Comparison of ENCODE assay signal across 21 cellular contexts in genomic region chr9:80881350-80881749, GRCh38.
A peak's percentile ranks its signal among the peaks of the same experiment; 100 is the strongest.
DNase-seq lines count a peak whose midpoint lies in the region; ATAC-seq and TF ChIP-seq lines count a peak whose summit lies in the region.
"Had no signal": no experiment of that assay in that cellular context is flagged by ENCODE, and none has a peak within 500 bp of the region (broad histone marks: within the 10 kb centered on the region; RNA-seq: fewer than 3 reads in every experiment).

No MANE protein-coding gene starts in this region.

- TF ChIP-seq CTCF in PC-9 (conservative IDR thresholded peaks at IDR 0.05): no peak
- TF ChIP-seq CTCF in endodermal cell (conservative IDR thresholded peaks at IDR 0.05): no peak
- TF ChIP-seq CTCF in neural crest cell (conservative IDR thresholded peaks at IDR 0.05): no peak

- H3K27me3 ChIP-seq in PC-9 (ENCODE audit: insufficient read depth, low read depth) (no peaks in the 10 kb centered on the region), endodermal cell (ENCODE audit: control insufficient read depth, insufficient read depth, low read length, poor library complexity, severe bottlenecking) (no peaks in the 10 kb centered on the region)
- H3K27me3 ChIP-seq: BE2C, Peyer's patch had no signal

- H3K36me3 ChIP-seq in PC-9 (ENCODE audit: low read depth) (no peaks in the 10 kb centered on the region), endodermal cell (ENCODE audit: control insufficient read depth, insufficient read depth, low read length) (no peaks in the 10 kb centered on the region)
- H3K36me3 ChIP-seq: BE2C, Peyer's patch had no signal

- H3K79me2 ChIP-seq in PC-9 (ENCODE audit: low read depth): no peaks in the 10 kb centered on the region

- no peak overlapping the region for H3K4me3 ChIP-seq in PC-9
- no peak overlapping the region for H3K4me3 ChIP-seq in endodermal cell (ENCODE audit: low read length)
- H3K4me3 ChIP-seq: A549, Peyer's patch had no signal

- BruUV-seq in PC-9 (replicated peaks; lab: Mats Ljungman, UMichigan): no TSS peak

- WGBS in endodermal cell (ENCODE audit: insufficient coverage in 1 of 2, insufficient read length in 1 of 2), 2 experiments: 55 to 66% methylated on average over 3 to 6 of the region's 6 CpGs

- no peak overlapping the region for H3K4me2 ChIP-seq in PC-9
- H3K4me2 ChIP-seq: A549 had no signal

- H3K27me3 Mint-ChIP-seq in endodermal cell (ENCODE audit: insufficient read depth) (no peaks in the 10 kb centered on the region), neural crest cell (ENCODE audit: low read depth) (no peaks in the 10 kb centered on the region)

- no peaks in the 10 kb centered on the region for H3K9me3 ChIP-seq in PC-9 (ENCODE audit: insufficient read depth, low read depth)
- H3K9me3 ChIP-seq in endodermal cell (ENCODE audit: control insufficient read depth, low read length): no peaks in the 10 kb centered on the region
- H3K9me3 ChIP-seq: A549, BE2C, Peyer's patch had no signal

- H3K9ac ChIP-seq in endodermal cell (ENCODE audit: extremely low read depth, low read length, poor library complexity, severe bottlenecking): no peak overlapping the region

- DNase-seq in PC-9 (no peak), endodermal cell (no peak), neural crest cell (ENCODE audit: low read depth, low spot score) (no peak), LoVo (ENCODE audit: low spot score) (no peak), NCI-H345 (lab: John Stamatoyannopoulos, UW) (no peak), activated T-cell treated with anti-CD3 and anti-CD28 coated beads for 4 hours (no peak)
- DNase-seq: BE2C, EL, GF-D8, HCEC 1CT, KG1, NCI-H1105, NCI-H146, NCI-H2029 treated with DMSO at 0.1 percent for 48 hours, NCI-H226, NCI-H524, NCI-H774, Peyer's patch had no signal

- no peak overlapping the region for H3K27ac Mint-ChIP-seq in endodermal cell
- H3K27ac Mint-ChIP-seq in neural crest cell (ENCODE audit: unreplicated experiment): peak overlapping the region; percentile 12

- peaks cover 3% of the 10 kb centered on the region for H3K9me3 Mint-ChIP-seq in endodermal cell
- H3K9me3 Mint-ChIP-seq in neural crest cell: peaks cover 3% of the 10 kb centered on the region

- H3K4me1 Mint-ChIP-seq in endodermal cell (peaks cover 21% of the 10 kb centered on the region), neural crest cell (peaks cover 15% of the 10 kb centered on the region)

- H3K4me3 Mint-ChIP-seq in endodermal cell (no peak overlapping the region), neural crest cell (peak overlapping the region; percentile 28)

- POLR2A ChIA-PET in PC-9 (lab: Charles Lee; ENCODE audit: unreplicated experiment): no interaction called here

- intact Hi-C loops in PC-9 (cut with micrococcal nuclease; ENCODE audit: unreplicated experiment): no loop called here

- no peaks in the 10 kb centered on the region for H3K4me1 ChIP-seq in PC-9 (replicated peaks; ENCODE audit: insufficient read depth)
- H3K4me1 ChIP-seq in endodermal cell (ENCODE audit: control insufficient read depth, insufficient read depth, low read length): peaks cover 7% of the 10 kb centered on the region
- H3K4me1 ChIP-seq: A549, Peyer's patch had no signal

- H4K20me1 ChIP-seq in PC-9 (ENCODE audit: insufficient read depth): no peaks in the 10 kb centered on the region

- H3K9me2 ChIP-seq in PC-9 (ENCODE audit: insufficient read depth): no peaks in the 10 kb centered on the region

- no peaks in the 10 kb centered on the region for H3F3A ChIP-seq in PC-9 (ENCODE audit: insufficient read depth, low read depth)

- CTCF ChIA-PET in PC-9 (lab: Charles Lee): no interaction called here

- H2AFZ ChIP-seq in PC-9: 0 out of 2 replicates have a peak overlapping the region, but pooled peaks have one; percentile 60

- no peak overlapping the region for H3K27ac ChIP-seq in PC-9
- H3K27ac ChIP-seq in endodermal cell (ENCODE audit: low read depth, low read length): peak overlapping the region; percentile 31
- H3K27ac ChIP-seq: A549, HL-60, Peyer's patch had no signal

- no peak for ATAC-seq in GM21619 (IDR thresholded peaks at IDR 0.05; ENCODE audit: unreplicated experiment)
- ATAC-seq: A549 had no signal

- H3K36me3 Mint-ChIP-seq in endodermal cell (ENCODE audit: low read depth) (peaks cover 13% of the 10 kb centered on the region), neural crest cell (ENCODE audit: low read depth) (no peaks in the 10 kb centered on the region)
